ENCODE assay signal across 20 cellular contexts in genomic region chr7:22195402-22195801, GRCh38.
"Had no signal": no experiment of that assay in that cellular context is flagged by ENCODE, and none has a peak within 500 bp of the region (broad histone marks: within the 10 kb centered on the region; RNA-seq: fewer than 3 reads in every experiment).

No MANE protein-coding gene starts in this region.

- H3K4me1 ChIP-seq: right lobe of liver had no signal

- ATAC-seq: activated CD4-positive, alpha-beta T cell treated with anti-CD3 and anti-CD28 coated beads for 36 hours; activated T-helper 17 cell treated with anti-CD3 and anti-CD28 coated beads, Interleukin-2, amount 50 U/mL, for 72 hours; heart right ventricle; left ventricle myocardium superior; natural killer cell; WTC11 had no signal

- H3K9me3 ChIP-seq: adrenal gland, esophagus squamous epithelium, heart right ventricle, right lobe of liver, tibial artery had no signal

- FAIRE-seq: astrocyte, colon had no signal

- DNase-seq: activated CD4-positive, alpha-beta T cell treated with anti-CD3 and anti-CD28 coated beads for 36 hours; activated CD4-positive, alpha-beta T cell treated with anti-CD3 and anti-CD28 coated beads, Interleukin-2, amount 50 U/mL, for 4 hours; activated CD8-positive, alpha-beta memory T cell treated with anti-CD3 and anti-CD28 coated beads for 24 hours; activated CD8-positive, alpha-beta memory T cell treated with anti-CD3 and anti-CD28 coated beads, Interleukin-2, amount 50 U/mL, for 4 hours; activated T-cell treated with anti-CD3 and anti-CD28 coated beads, Interleukin-2, amount 50 U/mL, for 24 hours; adrenal gland; esophagus squamous epithelium; heart right ventricle; left ventricle myocardium superior; mammary epithelial cell; natural killer cell; right lobe of liver; stimulated activated CD4-positive, alpha-beta T cell treated with anti-CD3 and anti-CD28 coated beads, Interleukin-1b, Interleukin-23, amount 100 ng/mL, for 48 hours; T1000; tibial artery had no signal

- H3K27ac ChIP-seq: adrenal gland, esophagus squamous epithelium, heart right ventricle, right lobe of liver, skin epidermis had no signal

- H3K4me3 ChIP-seq: adrenal gland, esophagus squamous epithelium, heart right ventricle, right lobe of liver, skin epidermis, tibial artery had no signal

- H3K27me3 ChIP-seq: adrenal gland, esophagus squamous epithelium, right lobe of liver, tibial artery had no signal
